In genomic region chr11:28481673-28482480, GRCh38 we compare ENCODE assay signal across 26 cellular contexts.
"Had no signal": no experiment of that assay in that cellular context is flagged by ENCODE, and none has a peak within 500 bp of the region (broad histone marks: within the 10 kb centered on the region; RNA-seq: fewer than 3 reads in every experiment).

No MANE protein-coding gene starts in this region.

- H3K4me1 ChIP-seq: ascending aorta, spleen, tibial nerve had no signal

- H3K27ac ChIP-seq: ascending aorta, brain microvascular endothelial cell, spleen, tibial nerve, VCaP had no signal

- H3K9me3 ChIP-seq: ascending aorta, spleen, tibial nerve had no signal

- H3K27me3 ChIP-seq: ascending aorta, brain microvascular endothelial cell, spleen, tibial nerve had no signal

- H3K4me3 ChIP-seq: ascending aorta, spleen, tibial nerve had no signal

- DNase-seq: activated CD4-positive, alpha-beta T cell treated with anti-CD3 and anti-CD28 coated beads for 48 hours; activated CD4-positive, alpha-beta T cell treated with anti-CD3 and anti-CD28 coated beads, Interleukin-2, amount 50 U/mL, for 48 hours; activated CD8-positive, alpha-beta memory T cell treated with anti-CD3 and anti-CD28 coated beads for 24 hours; activated CD8-positive, alpha-beta memory T cell treated with anti-CD3 and anti-CD28 coated beads, Interleukin-2, amount 50 U/mL, for 4 hours; activated gamma-delta T cell; activated naive CD4-positive, alpha-beta T cell treated with anti-CD3 and anti-CD28 coated beads, Interleukin-2, amount 10 ng/mL, durations not matched to agents 7 days and 5 days; activated naive CD8-positive, alpha-beta T cell treated with anti-CD3 and anti-CD28 coated beads, Interleukin-2, amount 10 ng/mL, durations not matched to agents 7 days and 5 days; activated T-cell treated with anti-CD3 and anti-CD28 coated beads, Interleukin-2, amount 50 U/mL, for 1 hour; brain microvascular endothelial cell; caudate nucleus; cortex of kidney; effector memory CD8-positive, alpha-beta T cell; foreskin fibroblast; head of caudate nucleus; hypothalamus; immature natural killer cell; kidney; left colon; naive thymus-derived CD4-positive, alpha-beta T cell; right cardiac atrium; spleen; stimulated activated naive CD4-positive, alpha-beta T cell had no signal

- ATAC-seq: activated CD4-positive, CD25-positive, alpha-beta regulatory T cell treated with anti-CD3 and anti-CD28 coated beads, Interleukin-2, amount 50 U/mL, for 24 hours; effector memory CD8-positive, alpha-beta T cell; left colon; naive thymus-derived CD4-positive, alpha-beta T cell; right cardiac atrium had no signal

- H3K36me3 ChIP-seq: ascending aorta, brain microvascular endothelial cell, spleen, tibial nerve had no signal
